In the genomic region with DNA sequence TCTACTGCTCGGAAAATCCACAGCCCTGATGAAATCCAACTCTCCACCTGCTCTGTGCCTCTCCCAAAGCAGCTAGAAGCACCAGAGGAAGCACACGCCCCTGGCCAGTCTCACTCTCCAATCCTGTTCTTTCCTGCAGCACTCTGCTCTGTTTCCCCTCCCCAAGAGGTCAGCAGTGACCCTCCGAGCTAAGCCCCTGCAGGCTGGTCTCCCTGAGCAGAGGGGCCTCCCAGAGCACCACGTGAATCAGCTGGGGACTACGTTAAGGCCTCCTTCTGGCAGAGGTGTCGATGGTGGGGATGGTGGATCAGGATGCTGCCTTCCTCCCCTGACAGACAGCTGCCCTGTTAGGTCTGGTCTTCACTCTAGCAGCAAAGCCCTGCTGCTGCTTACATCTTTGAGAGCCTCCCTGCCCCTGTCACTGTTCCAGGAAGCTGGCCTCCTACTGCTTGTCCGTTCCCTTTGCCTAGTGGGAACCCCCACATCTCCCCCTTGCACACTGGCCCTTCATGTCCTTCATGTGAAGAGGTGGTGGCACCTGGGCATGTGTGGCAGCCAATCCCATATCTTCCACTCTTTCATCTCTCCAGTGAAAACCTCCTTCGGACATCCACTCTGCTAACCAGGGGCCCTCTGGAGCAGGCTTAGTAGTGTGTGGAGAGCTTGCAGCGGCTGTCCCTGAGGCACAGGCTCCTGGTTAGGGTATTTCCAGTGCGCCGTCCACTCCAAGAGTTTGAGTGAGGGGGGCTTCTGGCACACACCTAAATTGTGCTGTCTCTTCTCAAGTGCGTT, we compare ENCODE assay signal across 19 cellular contexts.
"Had no signal": no experiment of that assay in that cellular context is flagged by ENCODE, and none has a peak within 500 bp of the region (broad histone marks: within the 10 kb centered on the region; RNA-seq: fewer than 3 reads in every experiment).

No MANE protein-coding gene starts in this region.

- H3K36me3 ChIP-seq: right lobe of liver, stomach, thoracic aorta had no signal

- H3K4me3 Mint-ChIP-seq: activated CD4-positive, alpha-beta T cell treated with anti-CD3 and anti-CD28 coated beads, Interleukin-2, amount 10 ng/mL, durations not matched to agents 7 days and 5 days; activated naive CD8-positive, alpha-beta T cell; activated T-cell treated with anti-CD3 and anti-CD28 coated beads, Interleukin-2, amount 50 U/mL, for 72 hours; effector memory CD8-positive, alpha-beta T cell; immature natural killer cell; naive B cell; T-helper 2 cell treated with Interferon-gamma antibody and Interleukin-4, amounts not matched to agents 5 μg/mL and 100 μg/mL, for 36 hours had no signal

- H3K27ac ChIP-seq: epithelial cell of prostate, psoas muscle, right lobe of liver, stomach, thoracic aorta had no signal

- ATAC-seq: activated T-cell treated with anti-CD3 and anti-CD28 coated beads, Interleukin-2, amount 50 U/mL, for 72 hours; effector memory CD8-positive, alpha-beta T cell; psoas muscle; right lobe of liver had no signal

- H3K27ac Mint-ChIP-seq: activated CD4-positive, alpha-beta T cell treated with anti-CD3 and anti-CD28 coated beads, Interleukin-2, amount 10 ng/mL, durations not matched to agents 7 days and 5 days; activated naive CD8-positive, alpha-beta T cell; activated T-cell treated with anti-CD3 and anti-CD28 coated beads, Interleukin-2, amount 50 U/mL, for 72 hours; effector memory CD8-positive, alpha-beta T cell; immature natural killer cell; T-helper 2 cell treated with Interferon-gamma antibody and Interleukin-4, amounts not matched to agents 5 μg/mL and 100 μg/mL, for 36 hours had no signal

- H3K27me3 Mint-ChIP-seq: activated CD4-positive, alpha-beta T cell treated with anti-CD3 and anti-CD28 coated beads, Interleukin-2, amount 10 ng/mL, durations not matched to agents 7 days and 5 days; activated naive CD8-positive, alpha-beta T cell; naive B cell had no signal

- H3K4me3 ChIP-seq: psoas muscle, right lobe of liver, stomach, thoracic aorta had no signal

- H3K4me1 ChIP-seq: psoas muscle, right lobe of liver had no signal

- DNase-seq: activated CD4-positive, alpha-beta T cell treated with anti-CD3 and anti-CD28 coated beads, Interleukin-2, amount 10 ng/mL, durations not matched to agents 7 days and 5 days; activated CD4-positive, CD25-positive, alpha-beta regulatory T cell; activated CD8-positive, alpha-beta memory T cell treated with anti-CD3 and anti-CD28 coated beads, Interleukin-2, amount 50 U/mL, for 48 hours; activated gamma-delta T cell treated with Interleukin-2 at 50 U/mL for 16 hours; activated T-cell treated with anti-CD3 and anti-CD28 coated beads, Interleukin-2, amount 50 U/mL, for 72 hours; dermis blood vessel endothelial cell; effector memory CD8-positive, alpha-beta T cell; foreskin melanocyte; immature natural killer cell; naive B cell; occipital lobe; psoas muscle; stimulated activated CD4-positive, alpha-beta T cell treated with anti-CD3 and anti-CD28 coated beads, Interleukin-1b, Interleukin-23, amount 100 ng/mL, for 48 hours; stomach had no signal

- H3K27me3 ChIP-seq: right lobe of liver, stomach had no signal

- H3K36me3 Mint-ChIP-seq: activated naive CD8-positive, alpha-beta T cell; immature natural killer cell; naive B cell had no signal

- H3K4me1 Mint-ChIP-seq: immature natural killer cell, naive B cell had no signal

- H3K9me3 ChIP-seq: psoas muscle, right lobe of liver, stomach, thoracic aorta had no signal

- H3K9me3 Mint-ChIP-seq: activated CD4-positive, alpha-beta T cell treated with anti-CD3 and anti-CD28 coated beads, Interleukin-2, amount 10 ng/mL, durations not matched to agents 7 days and 5 days; activated T-cell treated with anti-CD3 and anti-CD28 coated beads, Interleukin-2, amount 50 U/mL, for 72 hours; effector memory CD8-positive, alpha-beta T cell; immature natural killer cell; naive B cell; T-helper 2 cell treated with Interferon-gamma antibody and Interleukin-4, amounts not matched to agents 5 μg/mL and 100 μg/mL, for 36 hours had no signal
